Comparison of ENCODE assay signal across 18 cellular contexts in the genomic region with DNA sequence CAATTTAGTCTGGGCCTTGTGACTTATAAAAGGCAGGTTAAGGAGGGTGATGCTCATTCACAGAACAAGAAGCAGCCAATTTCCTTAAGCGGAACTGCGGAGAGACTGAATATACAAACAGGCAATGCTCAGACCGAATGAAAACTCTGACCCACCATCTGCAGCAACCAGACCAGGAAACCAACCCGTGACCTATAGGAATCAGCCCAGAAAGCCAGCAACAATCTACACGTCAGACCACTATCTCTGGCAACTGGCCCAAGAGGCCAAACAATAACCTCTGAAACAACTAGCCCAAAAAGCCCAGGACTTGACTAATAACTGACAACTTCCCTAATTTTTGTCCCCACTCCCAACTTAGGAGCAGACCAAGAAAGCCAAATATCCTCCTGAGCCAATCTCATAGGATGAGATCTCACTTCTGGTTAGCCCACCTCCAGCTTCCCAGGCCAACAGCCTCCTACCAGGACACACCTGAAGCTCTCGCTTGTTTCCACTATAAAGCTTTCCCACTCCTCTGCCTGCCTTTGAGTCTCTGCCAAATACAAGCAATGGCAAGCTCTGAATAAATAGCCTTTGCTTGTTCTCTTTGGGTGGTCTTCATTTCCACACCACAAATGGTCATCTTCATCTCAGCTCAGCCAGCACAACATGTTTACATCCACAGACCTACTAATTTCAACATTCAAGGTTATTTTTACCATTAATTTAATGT.
DNase-seq lines count a peak whose midpoint lies in the region; ATAC-seq and TF ChIP-seq lines count a peak whose summit lies in the region.
"Had no signal": no experiment of that assay in that cellular context is flagged by ENCODE, and none has a peak within 500 bp of the region (broad histone marks: within the 10 kb centered on the region; RNA-seq: fewer than 3 reads in every experiment).

No MANE protein-coding gene starts in this region.

- TF ChIP-seq CTCF in ascending aorta (IDR thresholded peaks at IDR 0.05): no peak

- H3K27me3 ChIP-seq in SJSA1 (replicated peaks): no peaks in the 10 kb centered on the region
- no peaks in the 10 kb centered on the region for H3K27me3 ChIP-seq in ascending aorta
- H3K27me3 ChIP-seq: BLaER1 had no signal

- H3K9me3 ChIP-seq in SJSA1 (replicated peaks) (no peaks in the 10 kb centered on the region), ascending aorta (no peaks in the 10 kb centered on the region)
- H3K9me3 ChIP-seq: A549 had no signal

- H3K4me3 ChIP-seq in SJSA1 (no peak overlapping the region), ascending aorta (no peak overlapping the region)
- H3K4me3 ChIP-seq: A549, BLaER1, GM12878, GM23338 had no signal

- DNase-seq in NCI-H1092 treated with DMSO at 0.1 percent for 48 hours (lab: John Stamatoyannopoulos, UW) (peak; percentile 25), NCI-H1092 (lab: John Stamatoyannopoulos, UW) (no peak), SJSA1 (ENCODE audit: low read depth in 1 of 2, low spot score in 2 of 2) (peak; percentile 68 to 88), iris pigment epithelial cell (ENCODE audit: low read depth) (peak; percentile 10), ascending aorta (ENCODE audit: low spot score in 2 of 2) (no peak)
- DNase-seq: CD4-positive, alpha-beta memory T cell; DMS153; DMS79 treated with DMSO at 0.1 percent for 48 hours; HFFc6 had no signal

- H3K36me3 ChIP-seq in SJSA1: no peaks in the 10 kb centered on the region
- H3K36me3 ChIP-seq in ascending aorta: no peaks in the 10 kb centered on the region
- H3K36me3 ChIP-seq: BLaER1 had no signal

- H3K27ac ChIP-seq in SJSA1 (peak overlapping the region; percentile 66), ascending aorta (no peak overlapping the region)
- H3K27ac ChIP-seq: 22Rv1, A549, BLaER1, HL-60 had no signal

- H3K4me1 ChIP-seq in SJSA1 (replicated peaks) (peaks cover 100% of the 10 kb centered on the region), ascending aorta (peaks cover 0 to 13% of the 10 kb centered on the region in 2 donors)

- intact Hi-C loops in ascending aorta (cut with DNase I): no loop called here

- ATAC-seq in GM19463 (IDR thresholded peaks at IDR 0.05; ENCODE audit: unreplicated experiment) (no peak), GM18873 (IDR thresholded peaks at IDR 0.05; ENCODE audit: low FRiP score, unreplicated experiment) (no peak)
- ATAC-seq: A549, GM12878, GM23338, HCT116 had no signal

Comparison
In these comparisons a context has a peak if more than half of its experiments do, and no peak if none do; other contexts are left out.
1. DNase-seq: peak in NCI-H1092 treated with DMSO at 0.1 percent for 48 hours (single experiment), SJSA1 (2 of 2) and iris pigment epithelial cell (single experiment); none in NCI-H1092 (single experiment) and ascending aorta (0 of 2).